1 cellular context compared by ENCODE assay signal in genomic region chr12:123149828-123150272, GRCh38.
TF ChIP-seq lines count a peak whose summit lies in the region.

No MANE protein-coding gene starts in this region.

TF ChIP-seq in GM12878, 131 proteins besides CTCF, POLR2A, EP300 and RAD21 (continued from another document):
- TF ChIP-seq ZBTB40 (IDR thresholded peaks at IDR 0.05; ENCODE audit: borderline replicate concordance) = no peak
- no peak for TF ChIP-seq CREM (IDR thresholded peaks at IDR 0.05; ENCODE audit: low read depth)
